ENCODE assay signal across 26 cellular contexts in genomic region chr6:93919365-93919764, GRCh38.
"Had no signal": no experiment of that assay in that cellular context is flagged by ENCODE, and none has a peak within 500 bp of the region (broad histone marks: within the 10 kb centered on the region; RNA-seq: fewer than 3 reads in every experiment).

No MANE protein-coding gene starts in this region.

- H3K9me3 Mint-ChIP-seq: T-helper 2 cell treated with Interferon-gamma antibody and Interleukin-4, amounts not matched to agents 5 μg/mL and 100 μg/mL, for 36 hours had no signal

- H3K27ac ChIP-seq: epithelial cell of prostate, VCaP had no signal

- H3K27ac Mint-ChIP-seq: activated CD4-positive, alpha-beta memory T cell treated with anti-CD3 and anti-CD28 coated beads, Interleukin-2, amount 10 ng/mL, durations not matched to agents 7 days and 5 days; activated CD4-positive, alpha-beta T cell treated with anti-CD3 and anti-CD28 coated beads, Interleukin-2, amount 10 ng/mL, durations not matched to agents 7 days and 5 days; activated naive CD8-positive, alpha-beta T cell; activated T-helper 17 cell treated with anti-CD3 and anti-CD28 coated beads, Interleukin-2, amount 50 U/mL, for 72 hours; T-helper 17 cell; T-helper 2 cell treated with Interferon-gamma antibody and Interleukin-4, amounts not matched to agents 5 μg/mL and 100 μg/mL, for 36 hours; WTC11 had no signal

- H3K4me3 Mint-ChIP-seq: activated CD4-positive, alpha-beta memory T cell treated with anti-CD3 and anti-CD28 coated beads, Interleukin-2, amount 10 ng/mL, durations not matched to agents 7 days and 5 days; activated CD4-positive, alpha-beta T cell treated with anti-CD3 and anti-CD28 coated beads, Interleukin-2, amount 10 ng/mL, durations not matched to agents 7 days and 5 days; activated naive CD8-positive, alpha-beta T cell; activated T-cell treated with anti-CD3 and anti-CD28 coated beads, Interleukin-2, amount 50 U/mL, for 4 hours; activated T-helper 17 cell treated with anti-CD3 and anti-CD28 coated beads, Interleukin-2, amount 50 U/mL, for 72 hours; T-helper 17 cell; T-helper 2 cell treated with Interferon-gamma antibody and Interleukin-4, amounts not matched to agents 5 μg/mL and 100 μg/mL, for 36 hours; WTC11 had no signal

- DNase-seq: activated CD4-positive, alpha-beta memory T cell treated with anti-CD3 and anti-CD28 coated beads, Interleukin-2, amount 10 ng/mL, durations not matched to agents 7 days and 5 days; activated CD4-positive, alpha-beta T cell treated with anti-CD3 and anti-CD28 coated beads for 1 hour; activated CD4-positive, alpha-beta T cell treated with anti-CD3 and anti-CD28 coated beads for 4 hours; activated CD4-positive, alpha-beta T cell treated with anti-CD3 and anti-CD28 coated beads, Interleukin-2, amount 10 ng/mL, durations not matched to agents 7 days and 5 days; activated CD4-positive, alpha-beta T cell treated with anti-CD3 and anti-CD28 coated beads, Interleukin-2, amount 50 U/mL, for 4 hours; activated effector memory CD4-positive, alpha-beta T cell treated with Interleukin-2 at 50 U/mL for 16 hours; activated gamma-delta T cell treated with Interleukin-2 at 50 U/mL for 16 hours; activated naive CD4-positive, alpha-beta T cell treated with anti-CD3 and anti-CD28 coated beads, Interleukin-2, amount 50 U/mL, for 16 hours; activated naive CD4-positive, alpha-beta T cell treated with Interleukin-2 at 50 U/mL for 16 hours; activated T-cell treated with anti-CD3 and anti-CD28 coated beads, Interleukin-2, amount 50 U/mL, for 4 hours; amniotic stem cell; anterior cingulate cortex; caudate nucleus; cortex of kidney; dermis blood vessel endothelial cell; effector CD8-positive, alpha-beta T cell; foreskin fibroblast; head of caudate nucleus; T-helper 1 cell; T-helper 17 cell had no signal

- H3K36me3 Mint-ChIP-seq: activated naive CD8-positive, alpha-beta T cell had no signal

- H3K27me3 Mint-ChIP-seq: activated CD4-positive, alpha-beta memory T cell treated with anti-CD3 and anti-CD28 coated beads, Interleukin-2, amount 10 ng/mL, durations not matched to agents 7 days and 5 days; activated CD4-positive, alpha-beta T cell treated with anti-CD3 and anti-CD28 coated beads, Interleukin-2, amount 10 ng/mL, durations not matched to agents 7 days and 5 days; activated naive CD8-positive, alpha-beta T cell; activated T-helper 17 cell treated with anti-CD3 and anti-CD28 coated beads, Interleukin-2, amount 50 U/mL, for 72 hours; T-helper 17 cell had no signal

- H3K4me1 Mint-ChIP-seq: activated CD4-positive, alpha-beta memory T cell treated with anti-CD3 and anti-CD28 coated beads, Interleukin-2, amount 10 ng/mL, durations not matched to agents 7 days and 5 days; activated CD4-positive, alpha-beta T cell treated with anti-CD3 and anti-CD28 coated beads, Interleukin-2, amount 10 ng/mL, durations not matched to agents 7 days and 5 days; activated T-helper 17 cell treated with anti-CD3 and anti-CD28 coated beads, Interleukin-2, amount 50 U/mL, for 72 hours; T-helper 17 cell had no signal
